ENCODE assay signal across 8 cellular contexts in genomic region chr2:74554821-74555531, GRCh38. TPM values are rescaled to one million over a fixed set of nuclear protein-coding genes. Genes with fewer than 3 reads are reported as not detected.
DNase-seq lines count a peak whose midpoint lies in the region; ATAC-seq and TF ChIP-seq lines count a peak whose summit lies in the region.

No MANE protein-coding gene starts in this region.

- H3K27ac ChIP-seq in breast epithelium = peak overlapping the region; percentile 80 to 87

- no peak for TF ChIP-seq POLR2A in breast epithelium (IDR thresholded peaks at IDR 0.05)

- H3K27me3 Mint-ChIP-seq in MCF 10A (ENCODE audit: insufficient read depth, unreplicated experiment) (no peaks in the 10 kb centered on the region), T-cell (peaks cover 12 to 20% of the 10 kb centered on the region in 2 donors)

- H3K4me1 Mint-ChIP-seq in MCF 10A (ENCODE audit: insufficient read depth, unreplicated experiment) = peaks cover 6% of the 10 kb centered on the region
- H3K4me1 Mint-ChIP-seq in T-cell = peaks cover 3 to 16% (median 14%) of the 10 kb centered on the region in 3 donors

- H3K36me3 Mint-ChIP-seq in MCF 10A (ENCODE audit: insufficient read depth, unreplicated experiment) = no peaks in the 10 kb centered on the region
- peaks cover 7% of the 10 kb centered on the region for H3K36me3 Mint-ChIP-seq in T-cell

- TF ChIP-seq CTCF in breast epithelium (IDR thresholded peaks at IDR 0.05) (no peak), MCF 10A (IDR thresholded peaks at IDR 0.05; ENCODE audit: unreplicated experiment) (no peak)

- CTCF ChIA-PET in MCF 10A (lab: Yijun Ruan, JAX) = interaction anchor here (1.9 kb wide), 1 partner anchor 34 kb away, joined by 4 read pairs; no protein-coding TSS in a partner anchor
- CTCF ChIA-PET in T-cell (lab: Charles Lee) = interaction anchor here in 1 of 2 donors (0.6 kb wide), 2 partner anchors 271 to 302 kb away, joined by 3 to 4 read pairs; no protein-coding TSS in a partner anchor

- ATAC-seq in HG03095 (IDR thresholded peaks at IDR 0.05; ENCODE audit: unreplicated experiment) (peak; percentile 31), T-cell (replicated peaks in 1 of 4) (peak; percentile 49 to 65 (median 58))

- no peaks in the 10 kb centered on the region for H3K36me3 ChIP-seq in breast epithelium

- peaks cover 0 to 3% of the 10 kb centered on the region in 2 donors for H3K4me1 ChIP-seq in breast epithelium

- H3K27ac Mint-ChIP-seq in MCF 10A (ENCODE audit: low read depth, unreplicated experiment) (no peak overlapping the region), T-cell (peak overlapping the region; percentile 75 to 85)

- DNase-seq in breast epithelium (ENCODE audit: low spot score in 2 of 2) (no peak), MCF 10A (ENCODE audit: unreplicated experiment) (no peak), T-cell (peak in 15 of 34 experiments; percentile 20 to 47 (median 38)), left kidney (ENCODE audit: low read depth, low spot score) (peak; percentile 83), inferior parietal cortex (ENCODE audit: extremely low spot score) (no peak)
- DNase-seq in central memory CD4-positive, alpha-beta T cell = peak; percentile 38
- DNase-seq in stimulated activated CD8-positive, alpha-beta memory T cell treated with anti-CD3 and anti-CD28 coated beads, Interleukin-12 subunit alpha, Interleukin-12 subunit beta, amount 100 ng/mL, for 1 hour (ENCODE audit: low read depth) = peak; percentile 20

- POLR2A ChIA-PET in MCF 10A (lab: Yijun Ruan, JAX) (no interaction called here), T-cell (lab: Charles Lee) (no interaction called here)

- H3K9me3 Mint-ChIP-seq in MCF 10A (ENCODE audit: unreplicated experiment) (no peaks in the 10 kb centered on the region), T-cell (no peaks in the 10 kb centered on the region)

- no peaks in the 10 kb centered on the region for H3K27me3 ChIP-seq in breast epithelium

- no peaks in the 10 kb centered on the region for H3K9me3 ChIP-seq in breast epithelium

- intact Hi-C loops in breast epithelium (cut with DNase I; ENCODE audit: low total_unique reads) = loop anchor here (5.0 kb wide), 3 partner anchors 562 to 1168 kb away; partner anchors contain the start of gene ALMS1
- intact Hi-C loops in MCF 10A (cut with micrococcal nuclease) = no loop called here

- H3K4me3 Mint-ChIP-seq in MCF 10A (ENCODE audit: unreplicated experiment) (no peak overlapping the region), T-cell (peak overlapping the region; percentile 86 to 94 (median 91))

- no TSS peak for BruUV-seq in MCF 10A (replicated peaks; lab: Mats Ljungman, UMichigan)

- H3K4me3 ChIP-seq in breast epithelium = peak overlapping the region; percentile 73 to 83 (median 73)

RNA-seq across cellular contexts. Expression of gene DOK1, which starts 0.5 kb away (rescaled TPM):
- total RNA-seq in breast epithelium (10 to 100 TPM; 11.0 to 33.3 (median 13.1) TPM), MCF 10A (2022) (3.4 and 4.6 TPM in 2 replicates), T-cell (10 to 100 TPM in 3 of 5 donors, 1 to 10 TPM in 2; 9.6 to 36.5 (median 33.0) TPM)

RNA-seq across cellular contexts. Expression of gene LOXL3, which starts 1.2 kb away (rescaled TPM):
- total RNA-seq in breast epithelium = 1 to 10 TPM; 3.7 to 7.8 (median 6.6) TPM
- total RNA-seq in MCF 10A (2022) = 0.93 and 1.2 TPM in 2 replicates
- total RNA-seq in T-cell = under 1 TPM in 4 of 5 donors, not detected in 1; 0.10 to 0.47 (median 0.38) TPM

RNA-seq across cellular contexts. Expression of gene HTRA2, which starts 25.2 kb away (rescaled TPM):
- total RNA-seq in breast epithelium = 10 to 100 TPM; 32.1 to 34.5 (median 32.5) TPM
- 27.6 and 33.0 TPM in 2 replicates for total RNA-seq in MCF 10A (2022)
- 10 to 100 TPM; 25.1 to 45.2 (median 38.3) TPM for total RNA-seq in T-cell

RNA-seq across cellular contexts. Expression of gene AUP1, which starts 25.5 kb away (rescaled TPM):
- total RNA-seq in breast epithelium (100 to 1,000 TPM; 108 to 130 (median 128) TPM), MCF 10A (2022) (138 and 140 TPM in 2 replicates), T-cell (100 to 1,000 TPM; 144 to 167 (median 149) TPM)

RNA-seq across cellular contexts. Expression of gene DQX1, which starts 28.9 kb away (rescaled TPM):
- under 1 TPM in 1 of 3 donors, not detected in 2; 0.66 TPM for total RNA-seq in breast epithelium
- 4.3 and 4.7 TPM in 2 replicates for total RNA-seq in MCF 10A (2022)
- total RNA-seq in T-cell = under 1 TPM in 3 of 5 donors, not detected in 2; 0.33 to 0.76 (median 0.47) TPM

Comparison
In these comparisons a context has a peak if more than half of its experiments do, and no peak if none do; other contexts are left out.
1. DNase-seq: peak in central memory CD4-positive, alpha-beta T cell (single experiment), left kidney (single experiment) and stimulated activated CD8-positive, alpha-beta memory T cell treated with anti-CD3 and anti-CD28 coated beads, Interleukin-12 subunit alpha, Interleukin-12 subunit beta, amount 100 ng/mL, for 1 hour (single experiment); none in breast epithelium (0 of 2), MCF 10A (single experiment) and inferior parietal cortex (single experiment).